20 cellular contexts compared by ENCODE assay signal in genomic region chr3:115903843-115904242, GRCh38.
"Had no signal": no experiment of that assay in that cellular context is flagged by ENCODE, and none has a peak within 500 bp of the region (broad histone marks: within the 10 kb centered on the region; RNA-seq: fewer than 3 reads in every experiment).

No MANE protein-coding gene starts in this region.

- H2AFZ ChIP-seq: parathyroid adenoma had no signal

- H3K4me3 ChIP-seq: esophagus muscularis mucosa, lower lobe of right lung, thoracic aorta, upper lobe of right lung had no signal

- H3K9ac ChIP-seq: parathyroid adenoma had no signal

- DNase-seq: activated CD4-positive, alpha-beta T cell treated with anti-CD3 and anti-CD28 coated beads for 1 hour; activated CD8-positive, alpha-beta memory T cell treated with anti-CD3 and anti-CD28 coated beads for 24 hours; activated CD8-positive, alpha-beta memory T cell treated with anti-CD3 and anti-CD28 coated beads, Interleukin-2, amount 50 U/mL, for 48 hours; activated effector memory CD4-positive, alpha-beta T cell treated with Interleukin-2 at 50 U/mL for 16 hours; activated naive CD4-positive, alpha-beta T cell treated with anti-CD3 and anti-CD28 coated beads, Interleukin-2, amount 50 U/mL, for 16 hours; activated T-cell treated with anti-CD3 and anti-CD28 coated beads, Interleukin-2, amount 50 U/mL, for 48 hours; aorta; cerebellar nuclear complex; effector CD8-positive, alpha-beta T cell; left colon; lower lobe of right lung; natural killer cell; stimulated activated CD4-positive, alpha-beta T cell treated with anti-CD3 and anti-CD28 coated beads, Interleukin-4, amount 100 ng/mL, for 24 hours; T-helper 17 cell; upper lobe of right lung; WERI-Rb-1 had no signal

- H3K36me3 ChIP-seq: esophagus muscularis mucosa, lower lobe of right lung, neutrophil, thoracic aorta, upper lobe of right lung, WERI-Rb-1 had no signal

- H3K4me1 ChIP-seq: esophagus muscularis mucosa, lower lobe of right lung, parathyroid adenoma, upper lobe of right lung had no signal

- H3K27me3 ChIP-seq: esophagus muscularis mucosa, neutrophil, upper lobe of right lung had no signal

- H3K79me2 ChIP-seq: parathyroid adenoma had no signal

- H3K9me3 ChIP-seq: esophagus muscularis mucosa, lower lobe of right lung, neutrophil, thoracic aorta, upper lobe of right lung had no signal

- H3K27ac ChIP-seq: esophagus muscularis mucosa, lower lobe of right lung, neutrophil, parathyroid adenoma, thoracic aorta, upper lobe of right lung, WERI-Rb-1 had no signal
